22 cellular contexts compared by ENCODE assay signal in genomic region chr2:168167511-168168263, GRCh38.
DNase-seq lines count a peak whose midpoint lies in the region; ATAC-seq, FAIRE-seq and TF ChIP-seq lines count a peak whose summit lies in the region.
"Had no signal": no experiment of that assay in that cellular context is flagged by ENCODE, and none has a peak within 500 bp of the region (broad histone marks: within the 10 kb centered on the region; RNA-seq: fewer than 3 reads in every experiment).

No MANE protein-coding gene starts in this region.

- H3K27me3 Mint-ChIP-seq in activated CD4-positive, alpha-beta T cell treated with anti-CD3 and anti-CD28 coated beads for 36 hours, result no peaks in the 10 kb centered on the region
- no peaks in the 10 kb centered on the region for H3K27me3 Mint-ChIP-seq in H9 (ENCODE audit: low read depth)
- no peaks in the 10 kb centered on the region for H3K27me3 Mint-ChIP-seq in endodermal cell (ENCODE audit: insufficient read depth)
- H3K27me3 Mint-ChIP-seq: activated naive CD4-positive, alpha-beta T cell treated with anti-CD3 and anti-CD28 coated beads, Interleukin-2, amount 50 U/mL, for 24 hours; naive B cell had no signal

- H3K9me2 ChIP-seq in PC-9 (ENCODE audit: insufficient read depth), result no peaks in the 10 kb centered on the region

- BruUV-seq in PC-9 (replicated peaks; lab: Mats Ljungman, UMichigan) (no TSS peak), endothelial cell of umbilical vein (replicated peaks; lab: Mats Ljungman, UMichigan) (no TSS peak)

- H2BK12ac ChIP-seq in H9 (ENCODE audit: insufficient read length, low read depth, low read length), result no peak overlapping the region

- no peak overlapping the region for H4K91ac ChIP-seq in H9 (ENCODE audit: insufficient read length, low read depth, low read length)

- TF ChIP-seq CTCF in PC-9 (conservative IDR thresholded peaks at IDR 0.05) (no peak), endothelial cell of umbilical vein (IDR thresholded peaks at IDR 0.05; ENCODE audit: extremely low read depth in 1 of 2, insufficient read depth in 1 of 2, low read depth in 1 of 2, low read length in 2 of 2) (no peak), H9 (conservative IDR thresholded peaks at IDR 0.05) (no peak), endodermal cell (conservative IDR thresholded peaks at IDR 0.05) (no peak)

- H3K4me1 ChIP-seq in BLaER1, result peaks cover 88% of the 10 kb centered on the region
- peaks cover 28% of the 10 kb centered on the region for H3K4me1 ChIP-seq in PC-9 (replicated peaks; ENCODE audit: insufficient read depth)
- peaks cover 17% of the 10 kb centered on the region for H3K4me1 ChIP-seq in endothelial cell of umbilical vein (ENCODE audit: control insufficient read depth, extremely low read depth, insufficient read depth, low read length)
- peaks cover 2% of the 10 kb centered on the region; the same call in 1 of the 2 replicates for H3K4me1 ChIP-seq in H9 (ENCODE audit: insufficient read depth, low read length)
- peaks cover 5% of the 10 kb centered on the region for H3K4me1 ChIP-seq in endodermal cell (ENCODE audit: control insufficient read depth, insufficient read depth, low read length)
- H3K4me1 ChIP-seq: SJCRH30, transverse colon had no signal

- no peaks in the 10 kb centered on the region for H4K20me1 ChIP-seq in BLaER1
- H4K20me1 ChIP-seq in PC-9 (ENCODE audit: insufficient read depth), result no peaks in the 10 kb centered on the region
- H4K20me1 ChIP-seq in endothelial cell of umbilical vein (replicated peaks; ENCODE audit: control insufficient read depth, extremely low read depth, insufficient read depth, low read length), result no peaks in the 10 kb centered on the region
- H4K20me1 ChIP-seq in H9 (ENCODE audit: control insufficient read depth, insufficient read depth, insufficient read length), result no peaks in the 10 kb centered on the region

- H3K4me1 Mint-ChIP-seq in activated CD4-positive, alpha-beta T cell treated with anti-CD3 and anti-CD28 coated beads for 36 hours, result peaks cover 58% of the 10 kb centered on the region
- peaks cover 40 to 46% of the 10 kb centered on the region in 2 experiments for H3K4me1 Mint-ChIP-seq in H9
- H3K4me1 Mint-ChIP-seq in endodermal cell, result peaks cover 37% of the 10 kb centered on the region

- H3K4me3 ChIP-seq in BLaER1, result no peak overlapping the region
- H3K4me3 ChIP-seq in PC-9, result no peak overlapping the region
- H3K4me3 ChIP-seq in endothelial cell of umbilical vein (replicated peaks in 1 of 3; ENCODE audit: insufficient read depth in 1 of 3, low read depth in 1 of 3, low read length in 3 of 3), result no peak overlapping the region
- H3K4me3 ChIP-seq in endodermal cell (ENCODE audit: low read length), result no peak overlapping the region
- H3K4me3 ChIP-seq: ascending aorta, left ventricle myocardium inferior, SJCRH30, transverse colon had no signal

- H3K36me3 Mint-ChIP-seq in activated CD4-positive, alpha-beta T cell treated with anti-CD3 and anti-CD28 coated beads for 36 hours (ENCODE audit: low read depth), result peaks cover 33% of the 10 kb centered on the region
- H3K36me3 Mint-ChIP-seq in H9 (ENCODE audit: insufficient read depth in 1 of 3, low read depth in 3 of 3), result peaks cover 0 to 10% (median 7%) of the 10 kb centered on the region in 3 experiments; a peak in 3 of 7 replicates
- peaks cover 13% of the 10 kb centered on the region for H3K36me3 Mint-ChIP-seq in endodermal cell (ENCODE audit: low read depth)

- H2BK120ac ChIP-seq in H9 (ENCODE audit: low read depth, low read length, poor library complexity, severe bottlenecking), result no peak overlapping the region

- WGBS in H9 (ENCODE audit: extremely low coverage, insufficient read length, low lambda C conversion rate), result no CpG with 5 or more reads among the region's 4 CpGs
- 93% methylated on average over 3 of the region's 4 CpGs; no CpG with 5 or more reads in 1 of the 2 experiments for WGBS in endodermal cell (ENCODE audit: insufficient coverage in 1 of 2, insufficient read length in 1 of 2), 2 experiments

- H4K5ac ChIP-seq in H9 (ENCODE audit: insufficient read length, low read depth, low read length), result no peak overlapping the region

- H3K4ac ChIP-seq in H9 (ENCODE audit: low read depth, low read length), result no peak overlapping the region

- POLR2A ChIA-PET in activated CD4-positive, alpha-beta T cell treated with anti-CD3 and anti-CD28 coated beads for 36 hours (lab: Charles Lee), result no interaction called here
- POLR2A ChIA-PET in PC-9 (lab: Charles Lee; ENCODE audit: unreplicated experiment), result interaction anchor here (0.6 kb wide), 1 partner anchor 455 kb away, joined by 3 read pairs; no protein-coding TSS in a partner anchor
- POLR2A ChIA-PET in endothelial cell of umbilical vein (lab: Charles Lee), result no interaction called here

- no peak for TF ChIP-seq POLR2A in endothelial cell of umbilical vein (IDR thresholded peaks at IDR 0.05; ENCODE audit: low read depth, low read length)

- H3K79me2 ChIP-seq in PC-9 (ENCODE audit: low read depth) (peaks cover 39% of the 10 kb centered on the region), endothelial cell of umbilical vein (ENCODE audit: control insufficient read depth, insufficient read depth, low read length) (peaks cover 3% of the 10 kb centered on the region), H9 (ENCODE audit: insufficient read depth, low read length) (peaks cover 2% of the 10 kb centered on the region; the same call in 1 of the 2 replicates)

- peak overlapping the region; percentile 44 for H3K27ac ChIP-seq in BLaER1
- H3K27ac ChIP-seq in PC-9, result peak overlapping the region; percentile 92
- H3K27ac ChIP-seq in endothelial cell of umbilical vein (ENCODE audit: insufficient read depth, low read depth, low read length), result no peak overlapping the region
- H3K27ac ChIP-seq in H9 (ENCODE audit: insufficient read length, low read depth, low read length), result no peak overlapping the region
- no peak overlapping the region for H3K27ac ChIP-seq in endodermal cell (ENCODE audit: low read depth, low read length)
- H3K27ac ChIP-seq: ascending aorta, SJCRH30, transverse colon had no signal

- FAIRE-seq in endothelial cell of umbilical vein (lab: Jason Lieb, UNC), result peak; percentile 43
- FAIRE-seq: endometrium, TTC549 had no signal

- H2AK5ac ChIP-seq in H9 (ENCODE audit: insufficient read length, low read length), result no peak overlapping the region

- H2BK5ac ChIP-seq in H9 (ENCODE audit: insufficient read length, low read length), result no peak overlapping the region

- H3K56ac ChIP-seq in H9 (ENCODE audit: insufficient read length, low read depth, low read length), result no peak overlapping the region

- no peak overlapping the region for H3K23ac ChIP-seq in H9 (ENCODE audit: insufficient read length, low read depth, low read length)

- no peak overlapping the region for H3K9ac ChIP-seq in BLaER1
- H3K9ac ChIP-seq in endothelial cell of umbilical vein (replicated peaks; ENCODE audit: extremely low read depth, insufficient read depth, low read length), result no peak overlapping the region
- no peak overlapping the region for H3K9ac ChIP-seq in H9 (ENCODE audit: extremely low read depth, insufficient read length, low read length)
- H3K9ac ChIP-seq in endodermal cell (ENCODE audit: extremely low read depth, low read length, poor library complexity, severe bottlenecking), result no peak overlapping the region

- H3K9me3 ChIP-seq in BLaER1 (no peaks in the 10 kb centered on the region), PC-9 (ENCODE audit: insufficient read depth, low read depth) (no peaks in the 10 kb centered on the region), endothelial cell of umbilical vein (replicated peaks; ENCODE audit: control insufficient read depth, insufficient read depth, low read length) (no peaks in the 10 kb centered on the region), H9 (ENCODE audit: control insufficient read depth, low read depth, low read length) (no peaks in the 10 kb centered on the region), endodermal cell (ENCODE audit: control insufficient read depth, low read length) (no peaks in the 10 kb centered on the region)
- H3K9me3 ChIP-seq: ascending aorta, left ventricle myocardium inferior, SJCRH30, transverse colon had no signal

- CTCF ChIA-PET in activated CD4-positive, alpha-beta T cell treated with anti-CD3 and anti-CD28 coated beads for 36 hours (lab: Charles Lee), result interaction anchor here (1.2 to 1.3 kb wide), 3 partner anchors 23 to 44 kb away, joined by 3 to 4 read pairs (median 3); no protein-coding TSS in a partner anchor
- CTCF ChIA-PET in PC-9 (lab: Charles Lee) (no interaction called here), endothelial cell of umbilical vein (lab: Charles Lee) (no interaction called here)

- H3K23me2 ChIP-seq in H9 (ENCODE audit: insufficient read length, low read depth, low read length, poor library complexity, severe bottlenecking), result no peaks in the 10 kb centered on the region

- H3K14ac ChIP-seq in H9 (ENCODE audit: insufficient read depth, low read length), result no peak overlapping the region

- peak overlapping the region; percentile 57 for H3K4me2 ChIP-seq in BLaER1
- H3K4me2 ChIP-seq in PC-9, result peak overlapping the region; percentile 64
- no peak overlapping the region for H3K4me2 ChIP-seq in endothelial cell of umbilical vein (ENCODE audit: insufficient read depth, low read length)
- no peak overlapping the region for H3K4me2 ChIP-seq in H9 (ENCODE audit: insufficient read depth, insufficient read length, low read length)

- H3K27ac Mint-ChIP-seq in activated CD4-positive, alpha-beta T cell treated with anti-CD3 and anti-CD28 coated beads for 36 hours, result peak overlapping the region; percentile 74
- H3K27ac Mint-ChIP-seq in H9, result no peak overlapping the region; a peak in 1 of 7 replicates
- no peak overlapping the region for H3K27ac Mint-ChIP-seq in endodermal cell
- H3K27ac Mint-ChIP-seq: activated naive CD4-positive, alpha-beta T cell treated with anti-CD3 and anti-CD28 coated beads, Interleukin-2, amount 50 U/mL, for 24 hours had no signal

- H3T11ph ChIP-seq in H9 (ENCODE audit: low read length), result no peak overlapping the region

- H3K9me1 ChIP-seq in endothelial cell of umbilical vein (replicated peaks; ENCODE audit: control insufficient read depth, extremely low read depth, insufficient read depth, low read length), result no peaks in the 10 kb centered on the region

- dilution Hi-C loops in endothelial cell of umbilical vein (cut with MboI; ENCODE audit: extremely low pct_ligation_motif_present, low sequenced_read_pairs), result no loop called here

- H3K18ac ChIP-seq in H9 (ENCODE audit: insufficient read length, low read depth, low read length), result no peak overlapping the region

- H3K36me3 ChIP-seq in BLaER1 (peaks cover 83% of the 10 kb centered on the region), PC-9 (ENCODE audit: low read depth) (peaks cover 13% of the 10 kb centered on the region), endothelial cell of umbilical vein (ENCODE audit: control insufficient read depth in 2 of 2, extremely low read depth in 1 of 2, insufficient read depth in 2 of 2, low read length in 2 of 2) (no peaks in the 10 kb centered on the region), endodermal cell (ENCODE audit: control insufficient read depth, insufficient read depth, low read length) (peaks cover 7% of the 10 kb centered on the region)
- H3K36me3 ChIP-seq: SJCRH30, transverse colon had no signal

- H2AFZ ChIP-seq in PC-9, result no peak overlapping the region
- no peak overlapping the region for H2AFZ ChIP-seq in endothelial cell of umbilical vein (ENCODE audit: low read depth, low read length)
- no peak overlapping the region for H2AFZ ChIP-seq in H9 (ENCODE audit: low read length)

- H2BK15ac ChIP-seq in H9 (ENCODE audit: low read depth, low read length), result no peak overlapping the region; the same call in 1 of the 2 replicates

- peaks cover 8% of the 10 kb centered on the region; the same call in 1 of the 2 replicates for H3F3A ChIP-seq in PC-9 (ENCODE audit: insufficient read depth, low read depth)

- no peak overlapping the region for H4K8ac ChIP-seq in H9 (replicated peaks; ENCODE audit: insufficient read length, low read depth, low read length)

- intact Hi-C loops in activated CD4-positive, alpha-beta T cell treated with anti-CD3 and anti-CD28 coated beads for 36 hours (cut with DNase I, micrococcal nuclease), result loop anchor here (1.0 to 10.0 kb wide), 6 partner anchors 27 to 167 kb away; partner anchors contain the start of gene STK39 (in 2 of the 2)
- intact Hi-C loops in PC-9 (cut with micrococcal nuclease; ENCODE audit: unreplicated experiment) (no loop called here), endothelial cell of umbilical vein (cut with micrococcal nuclease) (loop anchor here (2.0 kb wide), 1 partner anchor 79 kb away; the partner anchor contains the start of gene STK39)

- H3K4me3 Mint-ChIP-seq in activated CD4-positive, alpha-beta T cell treated with anti-CD3 and anti-CD28 coated beads for 36 hours, result no peak overlapping the region
- H3K4me3 Mint-ChIP-seq in H9 (no peak overlapping the region), endodermal cell (no peak overlapping the region)
- H3K4me3 Mint-ChIP-seq: activated naive CD4-positive, alpha-beta T cell treated with anti-CD3 and anti-CD28 coated beads, Interleukin-2, amount 50 U/mL, for 24 hours; naive B cell had no signal

- H3K27me3 ChIP-seq in BLaER1 (no peaks in the 10 kb centered on the region), PC-9 (ENCODE audit: insufficient read depth, low read depth) (no peaks in the 10 kb centered on the region), endothelial cell of umbilical vein (ENCODE audit: control insufficient read depth in 2 of 2, insufficient read depth in 2 of 2, low read length in 2 of 2) (no peaks in the 10 kb centered on the region), H9 (ENCODE audit: insufficient read depth, low read length) (no peaks in the 10 kb centered on the region), endodermal cell (ENCODE audit: control insufficient read depth, insufficient read depth, low read length, poor library complexity, severe bottlenecking) (no peaks in the 10 kb centered on the region)
- H3K27me3 ChIP-seq: ascending aorta, SJCRH30, transverse colon had no signal

- no peak overlapping the region for H2BK20ac ChIP-seq in H9 (ENCODE audit: low read depth, low read length, poor library complexity, severe bottlenecking)

- DNase-seq in activated CD4-positive, alpha-beta T cell treated with anti-CD3 and anti-CD28 coated beads for 36 hours, result no peak
- no peak for DNase-seq in activated CD4-positive, alpha-beta T cell treated with anti-CD3 and anti-CD28 coated beads for 1 hour
- DNase-seq in PC-9, result no peak
- no peak for DNase-seq in endothelial cell of umbilical vein (ENCODE audit: low read depth, low spot score)
- no peak for DNase-seq in H9
- no peak for DNase-seq in endodermal cell
- DNase-seq in NCI-H446 treated with DMSO at 0.1 percent for 48 hours (lab: John Stamatoyannopoulos, UW), result no peak
- DNase-seq: 8988T, caudate nucleus, H7, left ventricle myocardium inferior, naive B cell, NCI-H1105, NCI-H1930, NCI-H2227 treated with DMSO at 0.1 percent for 48 hours, SJCRH30, transverse colon had no signal

- no peak for ATAC-seq in activated CD4-positive, alpha-beta T cell treated with anti-CD3 and anti-CD28 coated beads for 36 hours

- H3K9me3 Mint-ChIP-seq in activated CD4-positive, alpha-beta T cell treated with anti-CD3 and anti-CD28 coated beads for 36 hours (ENCODE audit: low read depth), result no peaks in the 10 kb centered on the region
- H3K9me3 Mint-ChIP-seq in H9 (no peaks in the 10 kb centered on the region), endodermal cell (no peaks in the 10 kb centered on the region)
- H3K9me3 Mint-ChIP-seq: activated naive CD4-positive, alpha-beta T cell treated with anti-CD3 and anti-CD28 coated beads, Interleukin-2, amount 50 U/mL, for 24 hours; naive B cell had no signal

- no peaks in the 10 kb centered on the region for H3K79me1 ChIP-seq in H9 (ENCODE audit: insufficient read depth, low read depth, low read length, poor library complexity, severe bottlenecking)

Comparison
In these comparisons a context has a peak if more than half of its experiments do, and no peak if none do; other contexts are left out.
1. H3K27ac ChIP-seq: peak in BLaER1 (single experiment) and PC-9 (single experiment); none in endothelial cell of umbilical vein (single experiment), H9 (single experiment) and endodermal cell (single experiment).
2. H3K4me2 ChIP-seq: peak in BLaER1 (single experiment) and PC-9 (single experiment); none in endothelial cell of umbilical vein (single experiment) and H9 (single experiment).